Comparison of ENCODE assay signal across 8 cellular contexts in the genomic region with DNA sequence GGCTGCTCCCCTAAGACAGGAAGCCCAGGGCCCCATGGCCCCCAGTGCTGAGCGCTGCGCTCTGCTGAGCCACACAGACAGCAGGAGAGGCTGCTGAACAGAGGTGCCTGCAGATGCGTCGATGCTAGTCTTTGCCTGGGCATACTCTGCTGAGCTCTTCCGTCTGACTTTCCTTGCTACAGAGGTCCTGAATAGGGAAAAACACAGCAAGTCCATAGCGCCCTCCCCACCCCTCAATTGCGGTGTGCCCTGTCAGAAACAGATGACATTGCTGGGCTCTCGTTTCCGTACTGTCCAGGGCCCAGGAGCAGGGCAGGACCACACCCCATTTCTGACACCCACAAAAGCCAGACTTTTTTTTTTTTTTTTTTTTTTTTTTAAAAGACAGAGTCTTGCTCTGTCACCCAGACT.
DNase-seq lines count a peak whose midpoint lies in the region; ATAC-seq and TF ChIP-seq lines count a peak whose summit lies in the region.

No MANE protein-coding gene starts in this region.

- peaks cover 36 to 37% (median 37%) of the 10 kb centered on the region in 3 donors for H3K36me3 Mint-ChIP-seq in immature natural killer cell

- peaks cover 3 to 9% (median 4%) of the 10 kb centered on the region in 3 donors for H3K27me3 Mint-ChIP-seq in immature natural killer cell (ENCODE audit: low read depth in 3 of 3)

- DNase-seq in GM10266 (ENCODE audit: extremely low spot score), result peak; percentile 46
- DNase-seq in KBM-7, result peak; percentile 37
- DNase-seq in immature natural killer cell, result peak; percentile 66 to 81 (median 80)
- no peak for DNase-seq in coronary artery (ENCODE audit: low spot score)
- no peak for DNase-seq in NCI-H128 (lab: John Stamatoyannopoulos, UW; ENCODE audit: unreplicated experiment)
- no peak for DNase-seq in NCI-H1092 (lab: John Stamatoyannopoulos, UW)
- DNase-seq in left colon, result no peak

- peak overlapping the region; percentile 90 to 97 (median 96) for H3K27ac Mint-ChIP-seq in immature natural killer cell

- no peaks in the 10 kb centered on the region for H3K9me3 Mint-ChIP-seq in immature natural killer cell

- peak overlapping the region; percentile 83 to 91 (median 88) for H3K4me3 Mint-ChIP-seq in immature natural killer cell

- in situ Hi-C loops in KBM-7 (cut with MboI; ENCODE audit: low pct_unique_long_range_greater_than_20kb, low sequenced_read_pairs), result no loop called here

- ATAC-seq in GM21528 (IDR thresholded peaks at IDR 0.05; ENCODE audit: low FRiP score, unreplicated experiment), result peak; percentile 71
- ATAC-seq in left colon, result no peak

- no peak for TF ChIP-seq CTCF in GM10266 (IDR thresholded peaks at IDR 0.05; ENCODE audit: control insufficient read depth, insufficient read depth, low read depth, missing control alignments)
- TF ChIP-seq CTCF in coronary artery (IDR thresholded peaks at IDR 0.05), result no peak

- H3K27ac ChIP-seq in coronary artery, result no peak overlapping the region

- intact Hi-C loops in left colon (cut with DNase I, micrococcal nuclease), result no loop called here

- H3K4me1 Mint-ChIP-seq in immature natural killer cell, result peaks cover 59 to 78% of the 10 kb centered on the region in 2 donors

- no peak overlapping the region for H3K4me3 ChIP-seq in coronary artery

Comparison
In these comparisons a context has a peak if more than half of its experiments do, and no peak if none do; other contexts are left out.
1. DNase-seq: peak in GM10266 (single experiment), KBM-7 (single experiment) and immature natural killer cell (3 of 3); none in coronary artery (single experiment), NCI-H128 (single experiment), NCI-H1092 (single experiment) and left colon (0 of 2).